In genomic region chr10:78302739-78302988, GRCh38 we compare ENCODE assay signal across 8 cellular contexts.
DNase-seq lines count a peak whose midpoint lies in the region; ATAC-seq and TF ChIP-seq lines count a peak whose summit lies in the region.

No MANE protein-coding gene starts in this region.

- H3K79me2 ChIP-seq in ACC112 (ENCODE audit: control insufficient read depth, insufficient read depth, low read length, unreplicated experiment): no peaks in the 10 kb centered on the region

- H3K27me3 ChIP-seq in ACC112 (ENCODE audit: insufficient read depth, low read length): peaks cover 21% of the 10 kb centered on the region; the same call in 1 of the 2 replicates
- H3K27me3 ChIP-seq in naive thymus-derived CD4-positive, alpha-beta T cell (ENCODE audit: control insufficient read depth in 2 of 2, insufficient read depth in 2 of 2, low read length in 2 of 2): no peaks in the 10 kb centered on the region

- intact Hi-C loops in naive thymus-derived CD4-positive, alpha-beta T cell (cut with micrococcal nuclease): loop anchor here (2.0 to 10.0 kb wide), 7 partner anchors 255 to 1885 kb away; partner anchors contain the start of gene TMEM254 (in 1 of the 2)

- 0 out of 2 replicates have a peak, but pooled peaks have one; percentile 5 for TF ChIP-seq RAD21 in Ishikawa (IDR thresholded peaks at IDR 0.05; ENCODE audit: low read depth)

- no peak overlapping the region for H3K27ac ChIP-seq in ACC112 (ENCODE audit: low read depth, low read length)
- peak overlapping the region; percentile 98 for H3K27ac ChIP-seq in cingulate gyrus (ENCODE audit: low read depth, low read length)
- peak overlapping the region; percentile 87 for H3K27ac ChIP-seq in naive thymus-derived CD4-positive, alpha-beta T cell (ENCODE audit: low read depth, low read length)

- H3K4me1 ChIP-seq in ACC112 (ENCODE audit: control insufficient read depth, insufficient read depth, low read length, unreplicated experiment): peaks cover 8% of the 10 kb centered on the region
- peaks cover 10 to 11% of the 10 kb centered on the region in 2 donors for H3K4me1 ChIP-seq in naive thymus-derived CD4-positive, alpha-beta T cell (ENCODE audit: control insufficient read depth in 2 of 2, insufficient read depth in 2 of 2, low read length in 2 of 2)

- peaks cover 0 to 2% (median 0%) of the 10 kb centered on the region in 11 donors for H3K9me3 Mint-ChIP-seq in naive thymus-derived CD4-positive, alpha-beta T cell

- peak overlapping the region; percentile 90 to 99 (median 96) for H3K4me3 Mint-ChIP-seq in naive thymus-derived CD4-positive, alpha-beta T cell

- CTCF ChIA-PET in naive thymus-derived CD4-positive, alpha-beta T cell (lab: Charles Lee): interaction anchor here (0.8 to 1.1 kb wide), 2 partner anchors 12 to 255 kb away, joined by 3 to 4 read pairs; no protein-coding TSS in a partner anchor

- H3K4me1 Mint-ChIP-seq in naive thymus-derived CD4-positive, alpha-beta T cell: peaks cover 6 to 34% (median 19%) of the 10 kb centered on the region in 7 donors

- peaks cover 0 to 23% (median 0%) of the 10 kb centered on the region in 5 donors for H3K27me3 Mint-ChIP-seq in naive thymus-derived CD4-positive, alpha-beta T cell

- peak overlapping the region; percentile 94 to 99 (median 97) for H3K27ac Mint-ChIP-seq in naive thymus-derived CD4-positive, alpha-beta T cell

- peak overlapping the region; percentile 87 for H3K4me3 ChIP-seq in ACC112 (ENCODE audit: low read depth, low read length)
- H3K4me3 ChIP-seq in naive thymus-derived CD4-positive, alpha-beta T cell (ENCODE audit: low read length): peak overlapping the region; percentile 92

- H3K36me3 Mint-ChIP-seq in naive thymus-derived CD4-positive, alpha-beta T cell: no peaks in the 10 kb centered on the region

- H3K36me3 ChIP-seq in ACC112 (ENCODE audit: insufficient read depth, low read length): no peaks in the 10 kb centered on the region
- peaks cover 0 to 3% (median 0%) of the 10 kb centered on the region in 3 experiments for H3K36me3 ChIP-seq in naive thymus-derived CD4-positive, alpha-beta T cell (ENCODE audit: control insufficient read depth in 2 of 3, insufficient read depth in 3 of 3, low read length in 3 of 3)

- H3K9me3 ChIP-seq in naive thymus-derived CD4-positive, alpha-beta T cell (ENCODE audit: control insufficient read depth in 2 of 3, low read length in 3 of 3): no peaks in the 10 kb centered on the region

- no peak for ATAC-seq in naive thymus-derived CD4-positive, alpha-beta T cell
- ATAC-seq in GM19035 (IDR thresholded peaks at IDR 0.05; ENCODE audit: unreplicated experiment): no peak

- peak overlapping the region; percentile 99 for H2AFZ ChIP-seq in ACC112 (ENCODE audit: low read length, unreplicated experiment)

- no peak for TF ChIP-seq EP300 in Ishikawa (IDR thresholded peaks at IDR 0.05; ENCODE audit: borderline replicate concordance)

- POLR2A ChIA-PET in naive thymus-derived CD4-positive, alpha-beta T cell (lab: Charles Lee): interaction anchor here (0.6 to 0.8 kb wide), 4 partner anchors 9 to 591 kb away, joined by 3 to 4 read pairs (median 4); no protein-coding TSS in a partner anchor

- no peak for DNase-seq in naive thymus-derived CD4-positive, alpha-beta T cell
- DNase-seq in activated gamma-delta T cell (lab: John Stamatoyannopoulos, UW) (no peak), dermis blood vessel endothelial cell (no peak), SIG-M5 (lab: John Stamatoyannopoulos, UW) (no peak)

TF ChIP-seq in Ishikawa, 13 proteins besides CTCF, POLR2A, EP300 and RAD21:
- TF ChIP-seq EGR1 (IDR thresholded peaks at IDR 0.05): peak; percentile 75
- no peak for TF ChIP-seq CREB1 (IDR thresholded peaks at IDR 0.05; ENCODE audit: low read depth)
- TF ChIP-seq FOXM1 (IDR thresholded peaks at IDR 0.05; ENCODE audit: borderline replicate concordance, low read depth): no peak
